18 cellular contexts compared by ENCODE assay signal in genomic region chr16:88792668-88793587, GRCh38. TPM values are rescaled to one million over a fixed set of nuclear protein-coding genes. Genes with fewer than 3 reads are reported as not detected.
DNase-seq lines count a peak whose midpoint lies in the region; ATAC-seq and TF ChIP-seq lines count a peak whose summit lies in the region.
"Had no signal": no experiment of that assay in that cellular context is flagged by ENCODE, and none has a peak within 500 bp of the region (broad histone marks: within the 10 kb centered on the region; RNA-seq: fewer than 3 reads in every experiment).

No MANE protein-coding gene starts in this region.

- TF ChIP-seq CTCF in CD8-positive, alpha-beta T cell (IDR thresholded peaks at IDR 0.05) = no peak

- H3K27me3 Mint-ChIP-seq in CD8-positive, alpha-beta T cell (ENCODE audit: low read depth) = no peaks in the 10 kb centered on the region
- no peaks in the 10 kb centered on the region for H3K27me3 Mint-ChIP-seq in activated naive CD8-positive, alpha-beta T cell treated with anti-CD3 and anti-CD28 coated beads, Interleukin-2, amount 50 U/mL, for 24 hours

- H4K91ac ChIP-seq in neuronal stem cell (ENCODE audit: low read depth, low read length, poor library complexity) = no peak overlapping the region

- CTCF ChIA-PET in CD8-positive, alpha-beta T cell (lab: Charles Lee) = interaction anchor here (0.6 to 3.7 kb wide), 5 partner anchors 7 to 91 kb away, joined by 3 to 17 read pairs (median 3); partner anchors contain the start of genes APRT and PIEZO1

- peak overlapping the region; percentile 94 for H3K23ac ChIP-seq in neuronal stem cell (ENCODE audit: low read depth, low read length, poor library complexity)

- no peaks in the 10 kb centered on the region for H3K36me3 ChIP-seq in CD8-positive, alpha-beta T cell (ENCODE audit: insufficient read depth, low read length)
- peaks cover 0 to under 1% of the 10 kb centered on the region in 2 donors for H3K36me3 ChIP-seq in neuronal stem cell (replicated peaks in 1 of 2; ENCODE audit: control insufficient read depth in 2 of 2, insufficient read depth in 2 of 2, low read length in 2 of 2)

- peaks cover 55% of the 10 kb centered on the region for H3K4me1 Mint-ChIP-seq in CD8-positive, alpha-beta T cell (ENCODE audit: low read depth)
- peaks cover 36% of the 10 kb centered on the region for H3K4me1 Mint-ChIP-seq in activated naive CD8-positive, alpha-beta T cell treated with anti-CD3 and anti-CD28 coated beads, Interleukin-2, amount 50 U/mL, for 24 hours

- no peak for ATAC-seq in CD8-positive, alpha-beta T cell
- no peak for ATAC-seq in activated naive CD8-positive, alpha-beta T cell treated with anti-CD3 and anti-CD28 coated beads, Interleukin-2, amount 50 U/mL, for 24 hours
- no peak for ATAC-seq in GM19455 (IDR thresholded peaks at IDR 0.05; ENCODE audit: unreplicated experiment)
- ATAC-seq: PC-3 had no signal

- H2BK5ac ChIP-seq in neuronal stem cell (ENCODE audit: low read length) = peak overlapping the region; percentile 60

- intact Hi-C loops in CD8-positive, alpha-beta T cell (cut with DNase I, micrococcal nuclease) = no loop called here

- no peak overlapping the region for H4K8ac ChIP-seq in neuronal stem cell (ENCODE audit: low read depth, low read length)

- peak overlapping the region; percentile 83 for H3K27ac Mint-ChIP-seq in CD8-positive, alpha-beta T cell
- H3K27ac Mint-ChIP-seq in activated naive CD8-positive, alpha-beta T cell treated with anti-CD3 and anti-CD28 coated beads, Interleukin-2, amount 50 U/mL, for 24 hours = peak overlapping the region; percentile 37

- H3K27me3 ChIP-seq in CD8-positive, alpha-beta T cell (ENCODE audit: insufficient read depth, low read length) = no peaks in the 10 kb centered on the region
- H3K27me3 ChIP-seq in neuronal stem cell (ENCODE audit: control insufficient read depth in 3 of 3, insufficient read depth in 3 of 3, low read depth in 1 of 3, low read length in 3 of 3) = peaks cover 0 to 12% (median 0%) of the 10 kb centered on the region in 3 experiments

- H3K14ac ChIP-seq in neuronal stem cell (ENCODE audit: low read length) = peak overlapping the region; percentile 25

- H3K9me3 ChIP-seq in CD8-positive, alpha-beta T cell (ENCODE audit: low read length) = no peaks in the 10 kb centered on the region
- H3K9me3 ChIP-seq in neuronal stem cell (replicated peaks in 1 of 2; ENCODE audit: control insufficient read depth in 2 of 2, insufficient read depth in 1 of 2, low read depth in 1 of 2, low read length in 2 of 2) = no peaks in the 10 kb centered on the region

- peak overlapping the region; percentile 63 for H3K9ac ChIP-seq in neuronal stem cell (ENCODE audit: low read depth, low read length, poor library complexity)

- H2AFZ ChIP-seq in neuronal stem cell (ENCODE audit: low read length) = peak overlapping the region; percentile 19

- peak overlapping the region; percentile 90 for H3K18ac ChIP-seq in neuronal stem cell (ENCODE audit: low read length)

- peak overlapping the region; percentile 95 for H3K4ac ChIP-seq in neuronal stem cell (ENCODE audit: low read length)

- peak overlapping the region; percentile 18 for H3K4me3 Mint-ChIP-seq in CD8-positive, alpha-beta T cell
- no peak overlapping the region for H3K4me3 Mint-ChIP-seq in activated naive CD8-positive, alpha-beta T cell treated with anti-CD3 and anti-CD28 coated beads, Interleukin-2, amount 50 U/mL, for 24 hours

- no peak overlapping the region for H2BK120ac ChIP-seq in neuronal stem cell (ENCODE audit: low read depth, low read length)

- H3K4me3 ChIP-seq in CD8-positive, alpha-beta T cell (ENCODE audit: low read depth, low read length) = no peak overlapping the region
- H3K4me3 ChIP-seq in Jurkat, Clone E6-1 (ENCODE audit: low read length) = peak overlapping the region; percentile 66
- no peak overlapping the region for H3K4me3 ChIP-seq in neuronal stem cell (ENCODE audit: low read length in 2 of 2)
- H3K4me3 ChIP-seq: GM12878 had no signal

- no peak overlapping the region for H3K27ac ChIP-seq in CD8-positive, alpha-beta T cell (ENCODE audit: low read depth, low read length)
- no peak overlapping the region for H3K27ac ChIP-seq in neuronal stem cell (replicated peaks; ENCODE audit: low read length)

- H3K4me1 ChIP-seq in CD8-positive, alpha-beta T cell (ENCODE audit: insufficient read depth, low read length) = peaks cover 60% of the 10 kb centered on the region
- H3K4me1 ChIP-seq in neuronal stem cell (ENCODE audit: control insufficient read depth in 2 of 2, insufficient read depth in 1 of 2, low read depth in 1 of 2, low read length in 2 of 2) = peaks cover 8 to 20% of the 10 kb centered on the region in 2 donors

- no peaks in the 10 kb centered on the region for H3K9me3 Mint-ChIP-seq in CD8-positive, alpha-beta T cell
- H3K9me3 Mint-ChIP-seq in activated naive CD8-positive, alpha-beta T cell treated with anti-CD3 and anti-CD28 coated beads, Interleukin-2, amount 50 U/mL, for 24 hours = no peaks in the 10 kb centered on the region

- peak overlapping the region; percentile 99 for H2AK5ac ChIP-seq in neuronal stem cell (ENCODE audit: low read depth, low read length)

- no CpG with 5 or more reads among the region's 30 CpGs for WGBS in neuronal stem cell (ENCODE audit: extremely low coverage in 2 of 2, insufficient read length in 2 of 2, insufficient replicate concordance in 1 of 2), 2 donors

- no peak for DNase-seq in CD8-positive, alpha-beta T cell
- peak; percentile 55 for DNase-seq in Jurkat, Clone E6-1 (ENCODE audit: low read depth, low spot score)
- DNase-seq in activated naive CD8-positive, alpha-beta T cell treated with anti-CD3 and anti-CD28 coated beads, Interleukin-2, amount 50 U/mL, for 24 hours = no peak
- DNase-seq in neuronal stem cell (ENCODE audit: low spot score) (no peak), retina (no peak), DMS153 (lab: John Stamatoyannopoulos, UW) (no peak)
- DNase-seq: activated CD4-positive, CD25-positive, alpha-beta regulatory T cell; activated T-cell treated with anti-CD3 and anti-CD28 coated beads, Interleukin-2, amount 50 U/mL, for 1 hour; anterior cingulate cortex; C1 segment of cervical spinal cord; glutamatergic neuron; KG1; NCI-H1436 treated with DMSO at 0.1 percent for 48 hours; NCI-H510A; PC-3; stimulated activated naive CD4-positive, alpha-beta T cell treated with Interleukin-2 at 50 U/mL for 16 hours had no signal

- POLR2A ChIA-PET in CD8-positive, alpha-beta T cell (lab: Charles Lee) = interaction anchor here (0.8 to 1.3 kb wide), 5 partner anchors 8 to 92 kb away, joined by 3 to 8 read pairs (median 4); partner anchors contain the start of gene CDT1

- no peak overlapping the region for H3K4me2 ChIP-seq in neuronal stem cell (ENCODE audit: insufficient read depth, low read length, poor library complexity, severe bottlenecking)

- H2BK15ac ChIP-seq in neuronal stem cell (ENCODE audit: low read length) = peak overlapping the region; percentile 99

- no peaks in the 10 kb centered on the region for H3K79me1 ChIP-seq in neuronal stem cell (ENCODE audit: low read depth, low read length)

- peak overlapping the region; percentile 87 for H2BK12ac ChIP-seq in neuronal stem cell (ENCODE audit: low read length)

- H3K36me3 Mint-ChIP-seq in CD8-positive, alpha-beta T cell = no peaks in the 10 kb centered on the region
- H3K36me3 Mint-ChIP-seq in activated naive CD8-positive, alpha-beta T cell treated with anti-CD3 and anti-CD28 coated beads, Interleukin-2, amount 50 U/mL, for 24 hours (ENCODE audit: low read depth) = no peaks in the 10 kb centered on the region

RNA-seq across cellular contexts. Expression of gene PIEZO1, which starts 7.9 kb away (rescaled TPM):
- total RNA-seq in CD8-positive, alpha-beta T cell = 10 to 100 TPM; 67.4 to 70.1 TPM
- 194 TPM for polyA plus RNA-seq in Jurkat, Clone E6-1 (2012; ENCODE audit: insufficient read depth, insufficient read length)
- polyA plus RNA-seq in neuronal stem cell (2013, experiment 1 of 2) = 8.0 TPM
- 9.2 TPM for polyA plus RNA-seq in neuronal stem cell (2013, experiment 2 of 2)

RNA-seq across cellular contexts. Expression of gene CDT1, which starts 10.7 kb away (rescaled TPM):
- total RNA-seq in CD8-positive, alpha-beta T cell = 1 to 10 TPM; 1.2 to 2.3 TPM
- 93.9 TPM for polyA plus RNA-seq in Jurkat, Clone E6-1 (2012; ENCODE audit: insufficient read depth, insufficient read length)
- polyA plus RNA-seq in neuronal stem cell (2013, experiment 1 of 2) = 40.6 TPM
- polyA plus RNA-seq in neuronal stem cell (2013, experiment 2 of 2) = 40.0 TPM

RNA-seq across cellular contexts. Expression of gene APRT, which starts 18.8 kb away (rescaled TPM):
- 100 to 1,000 TPM; 171 to 178 TPM for total RNA-seq in CD8-positive, alpha-beta T cell
- polyA plus RNA-seq in Jurkat, Clone E6-1 (2012; ENCODE audit: insufficient read depth, insufficient read length) = 328 TPM
- polyA plus RNA-seq in neuronal stem cell (2013, experiment 1 of 2) = 146 TPM
- polyA plus RNA-seq in neuronal stem cell (2013, experiment 2 of 2) = 150 TPM
